1 cellular context compared by ENCODE assay signal in the genomic region with DNA sequence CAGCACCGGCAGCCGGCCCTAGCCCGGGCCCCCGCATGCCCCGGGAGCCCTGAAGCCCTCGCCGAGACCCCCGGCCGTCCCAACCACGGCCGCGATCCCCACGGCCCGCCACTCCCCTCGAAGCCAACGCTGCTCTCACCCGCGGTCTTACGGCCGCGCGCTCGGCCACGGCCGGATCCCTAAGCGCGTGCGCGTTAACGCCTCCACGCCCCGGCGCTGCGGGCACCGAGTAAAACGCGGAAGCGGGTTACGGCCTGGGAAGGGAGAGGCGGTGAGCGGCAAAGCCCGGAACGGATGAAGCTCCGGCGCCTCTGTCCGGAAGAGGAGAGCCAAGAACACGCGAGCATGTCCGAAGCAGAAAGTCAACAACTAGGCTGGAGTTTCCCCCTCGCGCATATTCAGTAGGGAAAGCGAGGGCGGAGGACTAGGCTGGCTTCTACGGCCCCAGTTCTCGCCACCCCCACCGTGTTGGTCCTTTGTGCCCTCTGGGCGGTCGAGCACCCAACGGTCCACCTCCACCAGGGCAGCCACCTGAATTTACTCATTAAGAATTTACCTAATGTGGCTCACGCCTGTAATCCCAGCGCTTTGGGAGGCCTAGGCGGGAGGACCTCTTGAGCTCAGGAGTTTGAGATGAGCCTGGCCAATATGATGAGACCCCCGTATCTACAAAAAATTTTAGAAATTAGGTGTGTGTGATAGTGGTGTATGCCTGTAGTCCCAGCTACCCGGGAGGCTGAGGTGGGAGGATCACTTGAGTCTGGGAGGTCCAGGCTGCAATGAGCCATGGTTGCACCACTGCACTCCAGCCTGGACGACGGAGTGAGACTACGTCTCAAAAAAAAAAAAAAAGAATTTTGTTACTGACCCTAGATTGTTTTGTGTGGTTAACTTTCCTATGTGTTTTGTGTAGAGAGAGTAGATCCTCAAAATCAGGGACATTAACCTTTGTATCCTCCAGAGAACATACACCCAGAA.
TF ChIP-seq lines count a peak whose summit lies in the region.

A gene (minus strand): TSS at position 169 of the 978 bp plus-strand sequence. CDS start 1,177 bp downstream, outside the sequence.

TF ChIP-seq in HepG2, 621 proteins besides CTCF, POLR2A, EP300 and RAD21 (continued from another document and continues in another):
- TF ChIP-seq, protein P1, sequence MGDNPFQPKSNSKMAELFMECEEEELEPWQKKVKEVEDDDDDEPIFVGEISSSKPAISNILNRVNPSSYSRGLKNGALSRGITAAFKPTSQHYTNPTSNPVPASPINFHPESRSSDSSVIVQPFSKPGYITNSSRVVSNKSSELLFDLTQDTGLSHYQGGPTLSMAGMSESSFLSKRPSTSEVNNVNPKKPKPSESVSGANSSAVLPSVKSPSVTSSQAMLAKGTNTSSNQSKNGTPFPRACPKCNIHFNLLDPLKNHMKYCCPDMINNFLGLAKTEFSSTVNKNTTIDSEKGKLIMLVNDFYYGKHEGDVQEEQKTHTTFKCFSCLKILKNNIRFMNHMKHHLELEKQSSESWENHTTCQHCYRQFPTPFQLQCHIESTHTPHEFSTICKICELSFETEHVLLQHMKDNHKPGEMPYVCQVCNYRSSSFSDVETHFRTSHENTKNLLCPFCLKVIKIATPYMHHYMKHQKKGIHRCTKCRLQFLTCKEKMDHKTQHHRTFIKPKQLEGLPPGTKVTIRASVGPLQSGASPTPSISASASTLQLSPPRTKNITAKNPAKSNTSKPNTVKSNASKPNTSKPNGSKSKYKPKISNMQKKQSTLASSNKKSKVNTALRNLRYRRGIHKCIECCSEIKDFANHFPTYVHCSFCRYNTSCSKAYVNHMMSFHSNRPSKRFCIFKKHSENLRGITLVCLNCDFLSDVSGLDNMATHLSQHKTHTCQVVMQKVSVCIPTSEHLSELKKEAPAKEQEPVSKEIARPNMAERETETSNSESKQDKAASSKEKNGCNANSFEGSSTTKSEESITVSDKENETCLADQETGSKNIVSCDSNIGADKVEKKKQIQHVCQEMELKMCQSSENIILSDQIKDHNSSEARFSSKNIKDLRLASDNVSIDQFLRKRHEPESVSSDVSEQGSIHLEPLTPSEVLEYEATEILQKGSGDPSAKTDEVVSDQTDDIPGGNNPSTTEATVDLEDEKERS (CRISPR knock-in tag; IDR thresholded peaks at IDR 0.05) = peak; percentile 99
- TF ChIP-seq, protein P2, sequence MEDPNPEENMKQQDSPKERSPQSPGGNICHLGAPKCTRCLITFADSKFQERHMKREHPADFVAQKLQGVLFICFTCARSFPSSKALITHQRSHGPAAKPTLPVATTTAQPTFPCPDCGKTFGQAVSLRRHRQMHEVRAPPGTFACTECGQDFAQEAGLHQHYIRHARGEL (CRISPR knock-in tag; IDR thresholded peaks at IDR 0.05) = peak; percentile 58; the same call in 1 of the 2 replicates
- TF ChIP-seq ZNF788 (CRISPR knock-in tag; IDR thresholded peaks at IDR 0.05; ENCODE audit: borderline replicate concordance) (peak; percentile 100), PRMT3 (CRISPR knock-in tag; IDR thresholded peaks at IDR 0.05; ENCODE audit: borderline replicate concordance, low read depth) (peak; percentile 90; the same call in 1 of the 2 replicates), KDM6A (CRISPR knock-in tag; IDR thresholded peaks at IDR 0.05; ENCODE audit: low read depth) (0 out of 2 replicates have a peak, but pooled peaks have one; percentile 11), AKAP8 (CRISPR knock-in tag; IDR thresholded peaks at IDR 0.05) (peak; percentile 92), SP5 (CRISPR knock-in tag; IDR thresholded peaks at IDR 0.05; ENCODE audit: borderline replicate concordance, low read depth) (peak; percentile 82), ZNF124 (CRISPR knock-in tag; IDR thresholded peaks at IDR 0.05) (peak; percentile 98), HNF4G (IDR thresholded peaks at IDR 0.05; ENCODE audit: borderline replicate concordance, low read depth, low read length) (peak; percentile 87; the same call in 1 of the 2 replicates), HNF4G (CRISPR knock-in tag; IDR thresholded peaks at IDR 0.05; ENCODE audit: borderline replicate concordance, low read depth) (peak; percentile 74), CBX1 (IDR thresholded peaks at IDR 0.05; ENCODE audit: low read depth) (peak; percentile 99), ZNF766 (CRISPR knock-in tag; IDR thresholded peaks at IDR 0.05; ENCODE audit: borderline replicate concordance) (peak; percentile 82; the same call in 1 of the 2 replicates), ZMAT3 (CRISPR knock-in tag; conservative IDR thresholded peaks at IDR 0.05) (peak; percentile 97), ZNF619 (CRISPR knock-in tag; IDR thresholded peaks at IDR 0.05) (peak; percentile 97), ZFP90 (CRISPR knock-in tag; IDR thresholded peaks at IDR 0.05; ENCODE audit: borderline replicate concordance) (peak; percentile 99), ZNF7 (CRISPR knock-in tag; IDR thresholded peaks at IDR 0.05) (peak; percentile 50; the same call in 1 of the 2 replicates), ISL2 (CRISPR knock-in tag; IDR thresholded peaks at IDR 0.05) (peak; percentile 93), ZNF253 (CRISPR knock-in tag; IDR thresholded peaks at IDR 0.05; ENCODE audit: borderline replicate concordance) (no peak), JUNB (CRISPR knock-in tag; IDR thresholded peaks at IDR 0.05; ENCODE audit: borderline replicate concordance) (no peak), ZNF709 (CRISPR knock-in tag; IDR thresholded peaks at IDR 0.05) (peak; percentile 96), BORCS8-MEF2B (CRISPR knock-in tag; IDR thresholded peaks at IDR 0.05) (peak; percentile 99), ZNF230 (CRISPR knock-in tag; IDR thresholded peaks at IDR 0.05) (peak; percentile 86; the same call in 1 of the 2 replicates)
- TF ChIP-seq, protein P3, sequence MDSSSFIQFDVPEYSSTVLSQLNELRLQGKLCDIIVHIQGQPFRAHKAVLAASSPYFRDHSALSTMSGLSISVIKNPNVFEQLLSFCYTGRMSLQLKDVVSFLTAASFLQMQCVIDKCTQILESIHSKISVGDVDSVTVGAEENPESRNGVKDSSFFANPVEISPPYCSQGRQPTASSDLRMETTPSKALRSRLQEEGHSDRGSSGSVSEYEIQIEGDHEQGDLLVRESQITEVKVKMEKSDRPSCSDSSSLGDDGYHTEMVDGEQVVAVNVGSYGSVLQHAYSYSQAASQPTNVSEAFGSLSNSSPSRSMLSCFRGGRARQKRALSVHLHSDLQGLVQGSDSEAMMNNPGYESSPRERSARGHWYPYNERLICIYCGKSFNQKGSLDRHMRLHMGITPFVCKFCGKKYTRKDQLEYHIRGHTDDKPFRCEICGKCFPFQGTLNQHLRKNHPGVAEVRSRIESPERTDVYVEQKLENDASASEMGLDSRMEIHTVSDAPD (CRISPR knock-in tag; IDR thresholded peaks at IDR 0.05) = peak; percentile 95
- TF ChIP-seq, protein P4, sequence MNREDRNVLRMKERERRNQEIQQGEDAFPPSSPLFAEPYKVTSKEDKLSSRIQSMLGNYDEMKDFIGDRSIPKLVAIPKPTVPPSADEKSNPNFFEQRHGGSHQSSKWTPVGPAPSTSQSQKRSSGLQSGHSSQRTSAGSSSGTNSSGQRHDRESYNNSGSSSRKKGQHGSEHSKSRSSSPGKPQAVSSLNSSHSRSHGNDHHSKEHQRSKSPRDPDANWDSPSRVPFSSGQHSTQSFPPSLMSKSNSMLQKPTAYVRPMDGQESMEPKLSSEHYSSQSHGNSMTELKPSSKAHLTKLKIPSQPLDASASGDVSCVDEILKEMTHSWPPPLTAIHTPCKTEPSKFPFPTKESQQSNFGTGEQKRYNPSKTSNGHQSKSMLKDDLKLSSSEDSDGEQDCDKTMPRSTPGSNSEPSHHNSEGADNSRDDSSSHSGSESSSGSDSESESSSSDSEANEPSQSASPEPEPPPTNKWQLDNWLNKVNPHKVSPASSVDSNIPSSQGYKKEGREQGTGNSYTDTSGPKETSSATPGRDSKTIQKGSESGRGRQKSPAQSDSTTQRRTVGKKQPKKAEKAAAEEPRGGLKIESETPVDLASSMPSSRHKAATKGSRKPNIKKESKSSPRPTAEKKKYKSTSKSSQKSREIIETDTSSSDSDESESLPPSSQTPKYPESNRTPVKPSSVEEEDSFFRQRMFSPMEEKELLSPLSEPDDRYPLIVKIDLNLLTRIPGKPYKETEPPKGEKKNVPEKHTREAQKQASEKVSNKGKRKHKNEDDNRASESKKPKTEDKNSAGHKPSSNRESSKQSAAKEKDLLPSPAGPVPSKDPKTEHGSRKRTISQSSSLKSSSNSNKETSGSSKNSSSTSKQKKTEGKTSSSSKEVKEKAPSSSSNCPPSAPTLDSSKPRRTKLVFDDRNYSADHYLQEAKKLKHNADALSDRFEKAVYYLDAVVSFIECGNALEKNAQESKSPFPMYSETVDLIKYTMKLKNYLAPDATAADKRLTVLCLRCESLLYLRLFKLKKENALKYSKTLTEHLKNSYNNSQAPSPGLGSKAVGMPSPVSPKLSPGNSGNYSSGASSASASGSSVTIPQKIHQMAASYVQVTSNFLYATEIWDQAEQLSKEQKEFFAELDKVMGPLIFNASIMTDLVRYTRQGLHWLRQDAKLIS (CRISPR knock-in tag; IDR thresholded peaks at IDR 0.05) = no peak
- TF ChIP-seq, protein P5, sequence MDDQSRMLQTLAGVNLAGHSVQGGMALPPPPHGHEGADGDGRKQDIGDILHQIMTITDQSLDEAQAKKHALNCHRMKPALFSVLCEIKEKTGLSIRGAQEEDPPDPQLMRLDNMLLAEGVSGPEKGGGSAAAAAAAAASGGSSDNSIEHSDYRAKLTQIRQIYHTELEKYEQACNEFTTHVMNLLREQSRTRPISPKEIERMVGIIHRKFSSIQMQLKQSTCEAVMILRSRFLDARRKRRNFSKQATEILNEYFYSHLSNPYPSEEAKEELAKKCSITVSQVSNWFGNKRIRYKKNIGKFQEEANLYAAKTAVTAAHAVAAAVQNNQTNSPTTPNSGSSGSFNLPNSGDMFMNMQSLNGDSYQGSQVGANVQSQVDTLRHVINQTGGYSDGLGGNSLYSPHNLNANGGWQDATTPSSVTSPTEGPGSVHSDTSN (CRISPR knock-in tag; IDR thresholded peaks at IDR 0.05; ENCODE audit: borderline replicate concordance) = peak; percentile 75; the same call in 1 of the 2 replicates
- TF ChIP-seq, protein P6, sequence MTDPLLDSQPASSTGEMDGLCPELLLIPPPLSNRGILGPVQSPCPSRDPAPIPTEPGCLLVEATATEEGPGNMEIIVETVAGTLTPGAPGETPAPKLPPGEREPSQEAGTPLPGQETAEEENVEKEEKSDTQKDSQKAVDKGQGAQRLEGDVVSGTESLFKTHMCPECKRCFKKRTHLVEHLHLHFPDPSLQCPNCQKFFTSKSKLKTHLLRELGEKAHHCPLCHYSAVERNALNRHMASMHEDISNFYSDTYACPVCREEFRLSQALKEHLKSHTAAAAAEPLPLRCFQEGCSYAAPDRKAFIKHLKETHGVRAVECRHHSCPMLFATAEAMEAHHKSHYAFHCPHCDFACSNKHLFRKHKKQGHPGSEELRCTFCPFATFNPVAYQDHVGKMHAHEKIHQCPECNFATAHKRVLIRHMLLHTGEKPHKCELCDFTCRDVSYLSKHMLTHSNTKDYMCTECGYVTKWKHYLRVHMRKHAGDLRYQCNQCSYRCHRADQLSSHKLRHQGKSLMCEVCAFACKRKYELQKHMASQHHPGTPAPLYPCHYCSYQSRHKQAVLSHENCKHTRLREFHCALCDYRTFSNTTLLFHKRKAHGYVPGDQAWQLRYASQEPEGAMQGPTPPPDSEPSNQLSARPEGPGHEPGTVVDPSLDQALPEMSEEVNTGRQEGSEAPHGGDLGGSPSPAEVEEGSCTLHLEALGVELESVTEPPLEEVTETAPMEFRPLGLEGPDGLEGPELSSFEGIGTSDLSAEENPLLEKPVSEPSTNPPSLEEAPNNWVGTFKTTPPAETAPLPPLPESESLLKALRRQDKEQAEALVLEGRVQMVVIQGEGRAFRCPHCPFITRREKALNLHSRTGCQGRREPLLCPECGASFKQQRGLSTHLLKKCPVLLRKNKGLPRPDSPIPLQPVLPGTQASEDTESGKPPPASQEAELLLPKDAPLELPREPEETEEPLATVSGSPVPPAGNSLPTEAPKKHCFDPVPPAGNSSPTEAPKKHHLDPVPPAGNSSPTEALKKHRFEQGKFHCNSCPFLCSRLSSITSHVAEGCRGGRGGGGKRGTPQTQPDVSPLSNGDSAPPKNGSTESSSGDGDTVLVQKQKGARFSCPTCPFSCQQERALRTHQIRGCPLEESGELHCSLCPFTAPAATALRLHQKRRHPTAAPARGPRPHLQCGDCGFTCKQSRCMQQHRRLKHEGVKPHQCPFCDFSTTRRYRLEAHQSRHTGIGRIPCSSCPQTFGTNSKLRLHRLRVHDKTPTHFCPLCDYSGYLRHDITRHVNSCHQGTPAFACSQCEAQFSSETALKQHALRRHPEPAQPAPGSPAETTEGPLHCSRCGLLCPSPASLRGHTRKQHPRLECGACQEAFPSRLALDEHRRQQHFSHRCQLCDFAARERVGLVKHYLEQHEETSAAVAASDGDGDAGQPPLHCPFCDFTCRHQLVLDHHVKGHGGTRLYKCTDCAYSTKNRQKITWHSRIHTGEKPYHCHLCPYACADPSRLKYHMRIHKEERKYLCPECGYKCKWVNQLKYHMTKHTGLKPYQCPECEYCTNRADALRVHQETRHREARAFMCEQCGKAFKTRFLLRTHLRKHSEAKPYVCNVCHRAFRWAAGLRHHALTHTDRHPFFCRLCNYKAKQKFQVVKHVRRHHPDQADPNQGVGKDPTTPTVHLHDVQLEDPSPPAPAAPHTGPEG (CRISPR knock-in tag; IDR thresholded peaks at IDR 0.05) = peak; percentile 79; the same call in 1 of the 2 replicates
- TF ChIP-seq, protein P7, sequence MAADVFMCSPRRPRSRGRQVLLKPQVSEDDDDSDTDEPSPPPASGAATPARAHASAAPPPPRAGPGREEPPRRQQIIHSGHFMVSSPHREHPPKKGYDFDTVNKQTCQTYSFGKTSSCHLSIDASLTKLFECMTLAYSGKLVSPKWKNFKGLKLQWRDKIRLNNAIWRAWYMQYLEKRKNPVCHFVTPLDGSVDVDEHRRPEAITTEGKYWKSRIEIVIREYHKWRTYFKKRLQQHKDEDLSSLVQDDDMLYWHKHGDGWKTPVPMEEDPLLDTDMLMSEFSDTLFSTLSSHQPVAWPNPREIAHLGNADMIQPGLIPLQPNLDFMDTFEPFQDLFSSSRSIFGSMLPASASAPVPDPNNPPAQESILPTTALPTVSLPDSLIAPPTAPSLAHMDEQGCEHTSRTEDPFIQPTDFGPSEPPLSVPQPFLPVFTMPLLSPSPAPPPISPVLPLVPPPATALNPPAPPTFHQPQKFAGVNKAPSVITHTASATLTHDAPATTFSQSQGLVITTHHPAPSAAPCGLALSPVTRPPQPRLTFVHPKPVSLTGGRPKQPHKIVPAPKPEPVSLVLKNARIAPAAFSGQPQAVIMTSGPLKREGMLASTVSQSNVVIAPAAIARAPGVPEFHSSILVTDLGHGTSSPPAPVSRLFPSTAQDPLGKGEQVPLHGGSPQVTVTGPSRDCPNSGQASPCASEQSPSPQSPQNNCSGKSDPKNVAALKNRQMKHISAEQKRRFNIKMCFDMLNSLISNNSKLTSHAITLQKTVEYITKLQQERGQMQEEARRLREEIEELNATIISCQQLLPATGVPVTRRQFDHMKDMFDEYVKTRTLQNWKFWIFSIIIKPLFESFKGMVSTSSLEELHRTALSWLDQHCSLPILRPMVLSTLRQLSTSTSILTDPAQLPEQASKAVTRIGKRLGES (CRISPR knock-in tag; IDR thresholded peaks at IDR 0.05; ENCODE audit: borderline replicate concordance) = peak; percentile 76; the same call in 1 of the 2 replicates
- TF ChIP-seq, protein P8, sequence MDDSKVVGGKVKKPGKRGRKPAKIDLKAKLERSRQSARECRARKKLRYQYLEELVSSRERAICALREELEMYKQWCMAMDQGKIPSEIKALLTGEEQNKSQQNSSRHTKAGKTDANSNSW (CRISPR knock-in tag; IDR thresholded peaks at IDR 0.05; ENCODE audit: borderline replicate concordance) = peak; percentile 87; the same call in 1 of the 2 replicates
- TF ChIP-seq, protein P9, sequence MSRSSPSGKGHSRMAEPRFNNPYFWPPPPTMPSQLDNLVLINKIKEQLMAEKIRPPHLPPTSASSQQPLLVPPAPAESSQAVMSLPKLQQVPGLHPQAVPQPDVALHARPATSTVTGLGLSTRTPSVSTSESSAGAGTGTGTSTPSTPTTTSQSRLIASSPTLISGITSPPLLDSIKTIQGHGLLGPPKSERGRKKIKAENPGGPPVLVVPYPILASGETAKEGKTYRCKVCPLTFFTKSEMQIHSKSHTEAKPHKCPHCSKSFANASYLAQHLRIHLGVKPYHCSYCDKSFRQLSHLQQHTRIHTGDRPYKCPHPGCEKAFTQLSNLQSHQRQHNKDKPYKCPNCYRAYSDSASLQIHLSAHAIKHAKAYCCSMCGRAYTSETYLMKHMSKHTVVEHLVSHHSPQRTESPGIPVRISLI (CRISPR knock-in tag; IDR thresholded peaks at IDR 0.05; ENCODE audit: borderline replicate concordance) = peak; percentile 80; the same call in 1 of the 2 replicates
